8 cellular contexts compared by ENCODE assay signal in genomic region chr9:17134843-17135577, GRCh38. TPM values are rescaled to one million over a fixed set of nuclear protein-coding genes. Genes with fewer than 3 reads are reported as not detected.
DNase-seq lines count a peak whose midpoint lies in the region; ATAC-seq and TF ChIP-seq lines count a peak whose summit lies in the region.

A gene with protein sequence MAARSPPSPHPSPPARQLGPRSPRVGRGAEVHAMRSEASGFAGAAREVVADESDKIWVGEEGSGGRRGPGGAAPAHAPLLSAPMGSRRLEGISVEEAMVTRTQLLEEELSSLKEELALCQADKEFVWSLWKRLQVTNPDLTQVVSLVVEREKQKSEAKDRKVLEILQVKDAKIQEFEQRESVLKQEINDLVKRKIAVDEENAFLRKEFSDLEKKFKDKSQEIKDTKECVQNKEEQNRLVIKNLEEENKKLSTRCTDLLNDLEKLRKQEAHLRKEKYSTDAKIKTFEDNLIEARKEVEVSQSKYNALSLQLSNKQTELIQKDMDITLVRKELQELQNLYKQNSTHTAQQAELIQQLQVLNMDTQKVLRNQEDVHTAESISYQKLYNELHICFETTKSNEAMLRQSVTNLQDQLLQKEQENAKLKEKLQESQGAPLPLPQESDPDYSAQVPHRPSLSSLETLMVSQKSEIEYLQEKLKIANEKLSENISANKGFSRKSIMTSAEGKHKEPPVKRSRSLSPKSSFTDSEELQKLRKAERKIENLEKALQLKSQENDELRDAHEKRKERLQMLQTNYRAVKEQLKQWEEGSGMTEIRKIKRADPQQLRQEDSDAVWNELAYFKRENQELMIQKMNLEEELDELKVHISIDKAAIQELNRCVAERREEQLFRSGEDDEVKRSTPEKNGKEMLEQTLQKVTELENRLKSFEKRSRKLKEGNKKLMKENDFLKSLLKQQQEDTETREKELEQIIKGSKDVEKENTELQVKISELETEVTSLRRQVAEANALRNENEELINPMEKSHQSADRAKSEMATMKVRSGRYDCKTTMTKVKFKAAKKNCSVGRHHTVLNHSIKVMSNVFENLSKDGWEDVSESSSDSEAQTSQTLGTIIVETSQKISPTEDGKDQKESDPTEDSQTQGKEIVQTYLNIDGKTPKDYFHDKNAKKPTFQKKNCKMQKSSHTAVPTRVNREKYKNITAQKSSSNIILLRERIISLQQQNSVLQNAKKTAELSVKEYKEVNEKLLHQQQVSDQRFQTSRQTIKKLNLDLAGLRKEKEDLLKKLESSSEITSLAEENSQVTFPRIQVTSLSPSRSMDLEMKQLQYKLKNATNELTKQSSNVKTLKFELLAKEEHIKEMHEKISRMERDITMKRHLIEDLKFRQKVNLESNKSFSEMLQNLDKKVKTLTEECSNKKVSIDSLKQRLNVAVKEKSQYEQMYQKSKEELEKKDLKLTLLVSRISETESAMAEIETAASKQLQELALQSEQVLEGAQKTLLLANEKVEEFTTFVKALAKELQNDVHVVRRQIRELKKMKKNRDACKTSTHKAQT (N-terminal part only) (plus strand): TSS chr9:17135040. CDS start chr9:17135066, 26 bp downstream.

- no peak for TF ChIP-seq CTCF in activated CD8-positive, alpha-beta T cell treated with anti-CD3 and anti-CD28 coated beads for 36 hours (IDR thresholded peaks at IDR 0.05)

- H3K27me3 Mint-ChIP-seq in activated CD8-positive, alpha-beta T cell treated with anti-CD3 and anti-CD28 coated beads for 36 hours = peaks cover 32% of the 10 kb centered on the region

- CTCF ChIA-PET in activated CD8-positive, alpha-beta T cell treated with anti-CD3 and anti-CD28 coated beads for 36 hours (lab: Charles Lee) = no interaction called here

- peaks cover 8% of the 10 kb centered on the region for H3K4me1 Mint-ChIP-seq in activated CD8-positive, alpha-beta T cell treated with anti-CD3 and anti-CD28 coated beads for 36 hours (ENCODE audit: low read depth)

- no peaks in the 10 kb centered on the region for H3K9me3 Mint-ChIP-seq in activated CD8-positive, alpha-beta T cell treated with anti-CD3 and anti-CD28 coated beads for 36 hours

- peaks cover 2% of the 10 kb centered on the region for H3K36me3 Mint-ChIP-seq in activated CD8-positive, alpha-beta T cell treated with anti-CD3 and anti-CD28 coated beads for 36 hours (ENCODE audit: low read depth)

- DNase-seq in AG08396 (ENCODE audit: low spot score) (peak; percentile 99), NCI-H446 treated with DMSO at 0.1 percent for 48 hours (lab: John Stamatoyannopoulos, UW) (peak; percentile 89), erythroblast (lab: John Stamatoyannopoulos, UW) (peak; percentile 93 to 94), middle frontal gyrus (ENCODE audit: extremely low spot score, low spot score) (peak; percentile 79)
- peak; percentile 37 for DNase-seq in activated CD8-positive, alpha-beta T cell treated with anti-CD3 and anti-CD28 coated beads for 36 hours
- peak; percentile 30 for DNase-seq in stimulated activated CD8-positive, alpha-beta memory T cell treated with anti-CD3 and anti-CD28 coated beads, Interleukin-4, amount 100 ng/mL, for 24 hours (ENCODE audit: low read depth)

- no peak within 1 kb of the TSS for H3K27ac Mint-ChIP-seq in activated CD8-positive, alpha-beta T cell treated with anti-CD3 and anti-CD28 coated beads for 36 hours

- intact Hi-C loops in activated CD8-positive, alpha-beta T cell treated with anti-CD3 and anti-CD28 coated beads for 36 hours (cut with micrococcal nuclease) = no loop called here

- peak within 1 kb of the TSS; percentile 62 for H3K4me3 Mint-ChIP-seq in activated CD8-positive, alpha-beta T cell treated with anti-CD3 and anti-CD28 coated beads for 36 hours

- ATAC-seq in GM18870 (IDR thresholded peaks at IDR 0.05; ENCODE audit: unreplicated experiment) (peak; percentile 55), HG03378 (IDR thresholded peaks at IDR 0.05; ENCODE audit: unreplicated experiment) (peak; percentile 72)
- peak; percentile 49 for ATAC-seq in activated CD8-positive, alpha-beta T cell treated with anti-CD3 and anti-CD28 coated beads for 36 hours

- TF ChIP-seq POLR2A in erythroblast (IDR thresholded peaks at IDR 0.05; ENCODE audit: low read length) = peak; percentile 90

- POLR2A ChIA-PET in activated CD8-positive, alpha-beta T cell treated with anti-CD3 and anti-CD28 coated beads for 36 hours (lab: Charles Lee) = interaction anchor here (0.7 kb wide), 1 partner anchor 302 kb away, joined by 4 read pairs; no protein-coding TSS in a partner anchor

RNA-seq across cellular contexts. Expression of the gene that starts here (rescaled TPM):
- total RNA-seq in activated CD8-positive, alpha-beta T cell treated with anti-CD3 and anti-CD28 coated beads for 36 hours = under 1 TPM; 0.40 to 0.43 TPM

Comparison
In these comparisons a context has a peak if more than half of its experiments do, and no peak if none do; other contexts are left out.
1. Peak in every context shown above with its lines: DNase-seq and ATAC-seq.
2. Peak in DNase-seq and ATAC-seq in activated CD8-positive, alpha-beta T cell treated with anti-CD3 and anti-CD28 coated beads for 36 hours; RNA of the gene not detected or under 1 TPM.
3. DNase-seq: peak in every context shown above with its lines; median percentile 99 in AG08396; 94 in erythroblast; 89 in NCI-H446 treated with DMSO at 0.1 percent for 48 hours; 79 in middle frontal gyrus; 37 in activated CD8-positive, alpha-beta T cell treated with anti-CD3 and anti-CD28 coated beads for 36 hours; 30 in stimulated activated CD8-positive, alpha-beta memory T cell treated with anti-CD3 and anti-CD28 coated beads, Interleukin-4, amount 100 ng/mL, for 24 hours.